18 cellular contexts compared by ENCODE assay signal in the genomic region with DNA sequence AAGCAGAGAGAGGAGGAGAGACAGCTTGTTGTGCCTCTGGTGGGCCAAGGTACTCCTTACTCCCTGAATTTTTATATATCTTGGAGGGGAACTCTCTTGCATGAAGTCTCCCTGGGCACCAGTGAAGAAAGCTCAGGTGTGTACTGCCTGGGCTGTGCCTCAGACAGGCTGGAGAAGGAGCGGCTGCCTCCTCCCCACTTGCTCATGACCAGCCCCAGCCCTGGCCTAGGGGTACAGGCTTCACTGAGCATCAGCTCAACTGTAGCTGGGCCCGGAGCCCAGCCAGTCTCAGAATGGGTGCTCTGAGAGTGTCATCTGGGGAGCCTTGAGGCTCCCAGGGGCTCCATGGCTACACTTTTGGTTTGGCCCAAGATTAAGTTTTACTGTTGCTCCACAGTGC. TPM values are rescaled to one million over a fixed set of nuclear protein-coding genes. Genes with fewer than 3 reads are reported as not detected.
A peak's percentile ranks its signal among the peaks of the same experiment; 100 is the strongest.
DNase-seq lines count a peak whose midpoint lies in the region; ATAC-seq and TF ChIP-seq lines count a peak whose summit lies in the region.
"Had no signal": no experiment of that assay in that cellular context is flagged by ENCODE, and none has a peak within 500 bp of the region (broad histone marks: within the 10 kb centered on the region; RNA-seq: fewer than 3 reads in every experiment).

No MANE protein-coding gene starts in this region.

- peaks cover 8 to 18% of the 10 kb centered on the region in 2 donors for H3K4me1 ChIP-seq in thyroid gland
- no peaks in the 10 kb centered on the region for H3K4me1 ChIP-seq in spleen
- H3K4me1 ChIP-seq: HAP-1 had no signal

- ATAC-seq in left lobe of liver (no peak), HG02610 (IDR thresholded peaks at IDR 0.05; ENCODE audit: unreplicated experiment) (no peak)
- ATAC-seq: GM12878, HepG2 had no signal

- TF ChIP-seq POLR2A in thyroid gland (IDR thresholded peaks at IDR 0.05) (no peak), spleen (IDR thresholded peaks at IDR 0.05) (no peak)

- intact Hi-C loops in thyroid gland (cut with DNase I) (no loop called here), spleen (cut with DNase I; ENCODE audit: low total_unique reads) (no loop called here)

- DNase-seq in activated CD8-positive, alpha-beta memory T cell treated with anti-CD3 and anti-CD28 coated beads, Interleukin-2, amount 50 U/mL, for 48 hours, result peak; percentile 44
- no peak for DNase-seq in activated CD8-positive, alpha-beta memory T cell treated with anti-CD3 and anti-CD28 coated beads, Interleukin-2, amount 50 U/mL, for 4 hours
- DNase-seq in ecto neural progenitor cell (ENCODE audit: low spot score), result peak; percentile 21
- peak; percentile 35 for DNase-seq in left lobe of liver (ENCODE audit: low spot score)
- peak; percentile 82 to 85 for DNase-seq in thyroid gland
- DNase-seq in activated CD4-positive, alpha-beta T cell treated with anti-CD3 and anti-CD28 coated beads for 4 hours, result no peak
- DNase-seq in spleen, result no peak
- DNase-seq: CD4-positive, CD25-positive, alpha-beta regulatory T cell; CD8-positive, alpha-beta memory T cell; COR-L47; DMS 273 treated with DMSO at 0.1 percent for 48 hours; EL; GM23248 had no signal

- no peak overlapping the region for H3K27ac ChIP-seq in thyroid gland
- H3K27ac ChIP-seq in spleen, result no peak overlapping the region
- H3K27ac ChIP-seq: BLaER1 treated with 17β-estradiol and CSF1 and Interleukin-3, amounts not matched to agents 10 nM and 100 nM; GM23248 had no signal

- H3K27me3 ChIP-seq in thyroid gland (no peaks in the 10 kb centered on the region), spleen (replicated peaks in 1 of 7) (no peaks in the 10 kb centered on the region)
- H3K27me3 ChIP-seq: BLaER1 treated with 17β-estradiol and CSF1 and Interleukin-3, amounts not matched to agents 10 nM and 100 nM had no signal

- H3K9me3 ChIP-seq in thyroid gland (no peaks in the 10 kb centered on the region), spleen (peaks cover 0 to 10% (median 4%) of the 10 kb centered on the region in 8 donors)
- H3K9me3 ChIP-seq: HAP-1 had no signal

- H3K36me3 ChIP-seq in thyroid gland, result no peaks in the 10 kb centered on the region
- no peaks in the 10 kb centered on the region for H3K36me3 ChIP-seq in spleen
- H3K36me3 ChIP-seq: BLaER1 treated with 17β-estradiol and CSF1 and Interleukin-3, amounts not matched to agents 10 nM and 100 nM; HAP-1 had no signal

- H3K4me3 ChIP-seq in thyroid gland (replicated peaks in 1 of 3), result no peak overlapping the region
- H3K4me3 ChIP-seq in spleen, result no peak overlapping the region
- H3K4me3 ChIP-seq: BLaER1 treated with 17β-estradiol and CSF1 and Interleukin-3, amounts not matched to agents 10 nM and 100 nM; GM12878; GM23248; HAP-1 had no signal

- TF ChIP-seq CTCF in thyroid gland (IDR thresholded peaks at IDR 0.05) (no peak), spleen (IDR thresholded peaks at IDR 0.05 in 8 of 11, conservative IDR thresholded peaks at IDR 0.05 in 3 of 11) (no peak)

- WGBS in thyroid gland, 2 donors, result 27 to 40% methylated on average over 1 to 2 of the region's 2 CpGs
- WGBS in spleen, 5 donors, result 90 to 97% (median 93%) methylated on average over 2 of the region's 2 CpGs

RNA-seq across cellular contexts. Expression of gene TENT5C, which starts 44.8 kb away (rescaled TPM):
- 2.4 TPM for total RNA-seq in left lobe of liver
- total RNA-seq in thyroid gland, result 10 to 100 TPM; 14.8 to 30.4 (median 22.2) TPM
- 100 to 1,000 TPM in 1 of 7 donors, 10 to 100 TPM in 6; 32.0 to 181 (median 39.5) TPM for total RNA-seq in spleen
- polyA plus RNA-seq in spleen, result 1 to 10 TPM; 5.6 to 8.1 (median 6.3) TPM
- total RNA-seq: GM23248 had no signal

Comparison
In these comparisons a context has a peak if more than half of its experiments do, and no peak if none do; other contexts are left out.
1. DNase-seq: peak in activated CD8-positive, alpha-beta memory T cell treated with anti-CD3 and anti-CD28 coated beads, Interleukin-2, amount 50 U/mL, for 48 hours (single experiment), ecto neural progenitor cell (single experiment), left lobe of liver (single experiment) and thyroid gland (2 of 2); none in activated CD8-positive, alpha-beta memory T cell treated with anti-CD3 and anti-CD28 coated beads, Interleukin-2, amount 50 U/mL, for 4 hours (single experiment), activated CD4-positive, alpha-beta T cell treated with anti-CD3 and anti-CD28 coated beads for 4 hours (0 of 2) and spleen (single experiment).